In genomic region chr2:101185656-101186055, GRCh38 we compare ENCODE assay signal across 1 cellular context.
TF ChIP-seq lines count a peak whose summit lies in the region.

No MANE protein-coding gene starts in this region.

TF ChIP-seq in H1, 55 proteins besides CTCF, POLR2A, EP300 and RAD21:
- TF ChIP-seq TCF12 (IDR thresholded peaks at IDR 0.05; ENCODE audit: low read depth, low read length) (no peak), YY1 (IDR thresholded peaks at IDR 0.05; ENCODE audit: low read depth, low read length) (no peak), ATF3 (IDR thresholded peaks at IDR 0.05; ENCODE audit: insufficient read depth, low read depth, low read length) (no peak), EZH2 (IDR thresholded peaks at IDR 0.05; ENCODE audit: low read depth, low read length, severe bottlenecking) (no peak), ASH2L (IDR thresholded peaks at IDR 0.05; ENCODE audit: low read length) (no peak)
